14 cellular contexts compared by ENCODE assay signal in the genomic region with DNA sequence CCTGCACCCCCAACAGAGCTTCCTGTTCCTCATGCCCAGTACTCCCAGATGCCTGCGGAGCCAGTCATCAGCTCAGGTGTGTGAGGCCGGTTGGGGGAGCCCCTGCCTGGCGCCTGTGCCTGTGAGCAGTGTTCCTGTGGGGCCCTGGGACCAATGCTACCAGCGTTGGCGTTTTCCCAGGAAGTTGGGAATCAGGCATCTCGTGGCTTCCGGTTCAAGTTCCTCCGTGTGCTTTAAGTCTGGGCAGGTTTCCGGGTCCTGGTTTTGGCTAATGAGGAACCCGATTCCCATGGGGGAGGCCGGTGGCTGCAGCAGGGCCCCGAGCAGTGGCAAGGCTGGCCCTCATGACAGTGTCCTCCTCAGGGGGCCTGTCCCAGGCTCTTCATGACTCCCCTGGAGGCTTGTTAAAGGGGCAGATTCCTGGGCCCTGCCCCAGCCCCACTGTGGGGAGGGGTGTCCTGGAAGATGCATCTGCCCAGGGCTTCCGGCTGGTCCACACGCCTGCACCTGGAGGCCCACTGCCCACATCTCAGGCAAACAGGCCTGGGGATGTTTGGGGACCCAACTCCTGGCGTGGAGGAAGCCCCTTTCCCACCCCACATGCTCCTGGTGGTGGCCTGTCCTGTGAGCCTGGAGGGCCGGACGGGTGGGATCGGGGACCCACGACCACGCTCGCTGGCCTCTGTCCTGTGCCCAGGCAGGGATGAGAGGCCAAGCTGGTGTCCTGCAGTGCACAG.
DNase-seq lines count a peak whose midpoint lies in the region; ATAC-seq and TF ChIP-seq lines count a peak whose summit lies in the region.
"Had no signal": no experiment of that assay in that cellular context is flagged by ENCODE, and none has a peak within 500 bp of the region (broad histone marks: within the 10 kb centered on the region; RNA-seq: fewer than 3 reads in every experiment).

No MANE protein-coding gene starts in this region.

- ATAC-seq in GM21367 (IDR thresholded peaks at IDR 0.05; ENCODE audit: unreplicated experiment): no peak
- no peak for ATAC-seq in HG02973 (IDR thresholded peaks at IDR 0.05; ENCODE audit: unreplicated experiment)

- 0 out of 2 replicates have a peak, but pooled peaks have one; percentile 2 for TF ChIP-seq CTCF in GM12874 (IDR thresholded peaks at IDR 0.05; ENCODE audit: insufficient read depth, low read depth, low read length)

- DNase-seq in CD1c-positive myeloid dendritic cell (ENCODE audit: extremely low spot score) (peak; percentile 38), SKM-1 treated with dmso at 0.1 percent for 144 hours (lab: John Stamatoyannopoulos, UW; ENCODE audit: unreplicated experiment) (peak; percentile 39), iPS-NIHi7 (ENCODE audit: extremely low spot score) (peak; percentile 52), NCI-H2196 (lab: John Stamatoyannopoulos, UW; ENCODE audit: unreplicated experiment) (no peak)
- DNase-seq: activated naive CD8-positive, alpha-beta T cell treated with anti-CD3 and anti-CD28 coated beads, Interleukin-2, amount 10 ng/mL, durations not matched to agents 7 days and 5 days; activated T-cell treated with anti-CD3 and anti-CD28 coated beads, Interleukin-2, amount 50 U/mL, for 1 hour; DMS53; effector memory CD4-positive, alpha-beta T cell; NCI-H1092; NCI-H2227 treated with DMSO at 0.1 percent for 48 hours; T-helper 9 cell had no signal
